Comparison of ENCODE assay signal across 8 cellular contexts in genomic region chr19:2032296-2032941, GRCh38. TPM values are rescaled to one million over a fixed set of nuclear protein-coding genes. Genes with fewer than 3 reads are reported as not detected.
DNase-seq lines count a peak whose midpoint lies in the region; ATAC-seq and TF ChIP-seq lines count a peak whose summit lies in the region.

No MANE protein-coding gene starts in this region.

- H3K27ac Mint-ChIP-seq in activated CD4-positive, alpha-beta T cell treated with anti-CD3 and anti-CD28 coated beads for 36 hours: peak overlapping the region; percentile 85

- DNase-seq in activated CD4-positive, alpha-beta T cell treated with anti-CD3 and anti-CD28 coated beads for 36 hours: peak; percentile 74
- DNase-seq in activated CD4-positive, alpha-beta T cell treated with anti-CD3 and anti-CD28 coated beads for 1 hour: no peak
- peak; percentile 67 for DNase-seq in NCI-H2107 (lab: John Stamatoyannopoulos, UW)
- DNase-seq in activated CD4-positive, alpha-beta T cell treated with anti-CD3 and anti-CD28 coated beads, Interleukin-2, amount 50 U/mL, for 48 hours: peak; percentile 59 to 71
- peak; percentile 48 for DNase-seq in epithelial cell of proximal tubule (ENCODE audit: low read depth)
- peak; percentile 95 for DNase-seq in mucosa of gallbladder (ENCODE audit: low spot score)
- DNase-seq in upper lobe of right lung: peak; percentile 99

- no peaks in the 10 kb centered on the region for H3K9me3 Mint-ChIP-seq in activated CD4-positive, alpha-beta T cell treated with anti-CD3 and anti-CD28 coated beads for 36 hours (ENCODE audit: low read depth)

- no peaks in the 10 kb centered on the region for H3K27me3 ChIP-seq in upper lobe of right lung

- POLR2A ChIA-PET in activated CD4-positive, alpha-beta T cell treated with anti-CD3 and anti-CD28 coated beads for 36 hours (lab: Charles Lee): interaction anchor here (1.1 kb wide), 2 partner anchors 9 to 10 kb away, joined by 3 to 5 read pairs; no protein-coding TSS in a partner anchor

- no peaks in the 10 kb centered on the region for H3K27me3 Mint-ChIP-seq in activated CD4-positive, alpha-beta T cell treated with anti-CD3 and anti-CD28 coated beads for 36 hours

- peaks cover 4% of the 10 kb centered on the region for H3K9me3 ChIP-seq in upper lobe of right lung

- peaks cover 28% of the 10 kb centered on the region for H3K4me1 Mint-ChIP-seq in activated CD4-positive, alpha-beta T cell treated with anti-CD3 and anti-CD28 coated beads for 36 hours

- ATAC-seq in activated CD4-positive, alpha-beta T cell treated with anti-CD3 and anti-CD28 coated beads for 36 hours: peak; percentile 57
- peak; percentile 95 for ATAC-seq in upper lobe of right lung
- no peak for ATAC-seq in GM21447 (IDR thresholded peaks at IDR 0.05; ENCODE audit: unreplicated experiment)

- intact Hi-C loops in activated CD4-positive, alpha-beta T cell treated with anti-CD3 and anti-CD28 coated beads for 36 hours (cut with DNase I, micrococcal nuclease): no loop called here
- intact Hi-C loops in upper lobe of right lung (cut with DNase I): no loop called here

- peak overlapping the region; percentile 89 for H3K27ac ChIP-seq in upper lobe of right lung

- no peaks in the 10 kb centered on the region for H3K36me3 ChIP-seq in upper lobe of right lung

- H3K4me3 Mint-ChIP-seq in activated CD4-positive, alpha-beta T cell treated with anti-CD3 and anti-CD28 coated beads for 36 hours: peak overlapping the region; percentile 70

- CTCF ChIA-PET in activated CD4-positive, alpha-beta T cell treated with anti-CD3 and anti-CD28 coated beads for 36 hours (lab: Charles Lee): interaction anchor here (0.7 to 1.4 kb wide), 5 partner anchors 10 to 60 kb away, joined by 3 to 5 read pairs (median 4); no protein-coding TSS in a partner anchor

- no peak for TF ChIP-seq CTCF in epithelial cell of proximal tubule (conservative IDR thresholded peaks at IDR 0.05; ENCODE audit: low read depth, low read length)
- TF ChIP-seq CTCF in upper lobe of right lung (IDR thresholded peaks at IDR 0.05): no peak

- peaks cover 54% of the 10 kb centered on the region for H3K4me1 ChIP-seq in upper lobe of right lung

- H3K4me3 ChIP-seq in epithelial cell of proximal tubule (ENCODE audit: low read depth, low read length): peak overlapping the region; percentile 33
- H3K4me3 ChIP-seq in upper lobe of right lung: peak overlapping the region; percentile 11

- no peaks in the 10 kb centered on the region for H3K36me3 Mint-ChIP-seq in activated CD4-positive, alpha-beta T cell treated with anti-CD3 and anti-CD28 coated beads for 36 hours (ENCODE audit: low read depth)

RNA-seq across cellular contexts. Expression of gene BTBD2, which starts 16.9 kb away (rescaled TPM):
- 10 to 100 TPM; 46.7 to 61.8 TPM for total RNA-seq in activated CD4-positive, alpha-beta T cell treated with anti-CD3 and anti-CD28 coated beads for 36 hours
- total RNA-seq in epithelial cell of proximal tubule: 56.2 and 59.7 TPM in 2 replicates
- 92.2 TPM for total RNA-seq in mucosa of gallbladder
- total RNA-seq in upper lobe of right lung: 56.5 TPM

RNA-seq across cellular contexts. Expression of gene MKNK2, which starts 18.6 kb away (rescaled TPM):
- 100 to 1,000 TPM; 139 to 155 TPM for total RNA-seq in activated CD4-positive, alpha-beta T cell treated with anti-CD3 and anti-CD28 coated beads for 36 hours
- total RNA-seq in epithelial cell of proximal tubule (118 and 154 TPM in 2 replicates), mucosa of gallbladder (246 TPM), upper lobe of right lung (314 TPM)
